ENCODE assay signal across 36 cellular contexts in genomic region chr9:133242241-133242640, GRCh38. TPM values are rescaled to one million over a fixed set of nuclear protein-coding genes. Genes with fewer than 3 reads are reported as not detected.
"Had no signal": no experiment of that assay in that cellular context is flagged by ENCODE, and none has a peak within 500 bp of the region (broad histone marks: within the 10 kb centered on the region; RNA-seq: fewer than 3 reads in every experiment).

No MANE protein-coding gene starts in this region.

- H3K27ac ChIP-seq: adrenal gland, body of pancreas, brain microvascular endothelial cell, breast epithelium, VCaP had no signal

- DNase-seq: activated B cell treated with CpG ODN at 0.5 μM for 24 hours; activated CD4-positive, alpha-beta memory T cell treated with anti-CD3 and anti-CD28 coated beads for 36 hours; activated CD4-positive, alpha-beta T cell treated with anti-CD3 and anti-CD28 coated beads for 4 hours; activated CD4-positive, alpha-beta T cell treated with anti-CD3 and anti-CD28 coated beads, Interleukin-2, amount 10 ng/mL, durations not matched to agents 24 days and 14 days; activated CD4-positive, alpha-beta T cell treated with anti-CD3 and anti-CD28 coated beads, Interleukin-2, amount 50 U/mL, for 1 hour; activated CD4-positive, alpha-beta T cell treated with anti-CD3 and anti-CD28 coated beads, Interleukin-2, amount 50 U/mL, for 4 hours; activated CD4-positive, CD25-positive, alpha-beta regulatory T cell treated with anti-CD3 and anti-CD28 coated beads, Interleukin-2, amount 50 U/mL, for 72 hours; activated CD8-positive, alpha-beta memory T cell treated with anti-CD3 and anti-CD28 coated beads, Interleukin-2, amount 50 U/mL, for 4 hours; activated CD8-positive, alpha-beta T cell treated with anti-CD3 and anti-CD28 coated beads for 36 hours; activated effector memory CD4-positive, alpha-beta T cell treated with anti-CD3 and anti-CD28 coated beads, Interleukin-2, amount 50 U/mL, for 16 hours; activated gamma-delta T cell treated with Interleukin-2 at 50 U/mL for 16 hours; activated naive CD4-positive, alpha-beta T cell; activated naive CD4-positive, alpha-beta T cell treated with anti-CD3 and anti-CD28 coated beads for 36 hours; activated naive CD4-positive, alpha-beta T cell treated with anti-CD3 and anti-CD28 coated beads, Interleukin-2, amount 50 U/mL, for 16 hours; activated naive CD8-positive, alpha-beta T cell treated with anti-CD3 and anti-CD28 coated beads for 36 hours; activated T-cell treated with anti-CD3 and anti-CD28 coated beads for 4 hours; activated T-cell treated with anti-CD3 and anti-CD28 coated beads, Interleukin-2, amount 50 U/mL, for 1 hour; activated T-cell treated with anti-CD3 and anti-CD28 coated beads, Interleukin-2, amount 50 U/mL, for 4 hours; activated T-cell treated with anti-CD3 and anti-CD28 coated beads, Interleukin-2, amount 50 U/mL, for 72 hours; amniotic stem cell; aorta; body of pancreas; brain microvascular endothelial cell; caudate nucleus; cerebellar nuclear complex; T-helper 2 cell; T-helper 9 cell had no signal

- H3K27me3 ChIP-seq: adrenal gland, body of pancreas, brain microvascular endothelial cell, breast epithelium had no signal

- ATAC-seq: activated CD8-positive, alpha-beta T cell treated with anti-CD3 and anti-CD28 coated beads for 36 hours; activated naive CD4-positive, alpha-beta T cell treated with anti-CD3 and anti-CD28 coated beads, Interleukin-2, amount 50 U/mL, for 72 hours; activated T-cell treated with anti-CD3 and anti-CD28 coated beads, Interleukin-2, amount 50 U/mL, for 4 hours; activated T-cell treated with anti-CD3 and anti-CD28 coated beads, Interleukin-2, amount 50 U/mL, for 72 hours; activated T-helper 17 cell treated with anti-CD3 and anti-CD28 coated beads, Interleukin-2, amount 50 U/mL, for 72 hours; body of pancreas had no signal

- H3K4me1 ChIP-seq: breast epithelium had no signal

- H3K9me3 ChIP-seq: adrenal gland, body of pancreas, breast epithelium had no signal

- H3K36me3 ChIP-seq: adrenal gland, brain microvascular endothelial cell, breast epithelium had no signal

- H3K4me3 ChIP-seq: adrenal gland, body of pancreas, breast epithelium had no signal

RNA-seq across cellular contexts. Expression of gene ABO, which starts 32.8 kb away (rescaled TPM):
- total RNA-seq: activated B cell treated with CpG ODN at 0.5 μM for 24 hours; activated CD4-positive, alpha-beta memory T cell treated with anti-CD3 and anti-CD28 coated beads for 36 hours; activated CD8-positive, alpha-beta memory T cell treated with anti-CD3 and anti-CD28 coated beads for 36 hours; activated CD8-positive, alpha-beta T cell treated with anti-CD3 and anti-CD28 coated beads for 36 hours; activated naive CD4-positive, alpha-beta T cell treated with anti-CD3 and anti-CD28 coated beads for 36 hours; activated naive CD4-positive, alpha-beta T cell treated with anti-CD3 and anti-CD28 coated beads, Interleukin-2, amount 50 U/mL, for 72 hours; activated naive CD8-positive, alpha-beta T cell treated with anti-CD3 and anti-CD28 coated beads for 36 hours; activated T-cell treated with anti-CD3 and anti-CD28 coated beads, Interleukin-2, amount 50 U/mL, for 72 hours; activated T-helper 17 cell treated with anti-CD3 and anti-CD28 coated beads, Interleukin-2, amount 50 U/mL, for 72 hours; astrocyte had no signal

RNA-seq across cellular contexts. Expression of gene OBP2B, which starts 33.2 kb away (rescaled TPM):
- total RNA-seq: activated B cell treated with CpG ODN at 0.5 μM for 24 hours; activated CD4-positive, alpha-beta memory T cell treated with anti-CD3 and anti-CD28 coated beads for 36 hours; activated CD4-positive, alpha-beta T cell treated with anti-CD3 and anti-CD28 coated beads, Interleukin-2, amount 10 ng/mL, durations not matched to agents 24 days and 14 days; activated CD8-positive, alpha-beta memory T cell treated with anti-CD3 and anti-CD28 coated beads for 36 hours; activated CD8-positive, alpha-beta T cell treated with anti-CD3 and anti-CD28 coated beads for 36 hours; activated naive CD4-positive, alpha-beta T cell treated with anti-CD3 and anti-CD28 coated beads for 36 hours; activated naive CD4-positive, alpha-beta T cell treated with anti-CD3 and anti-CD28 coated beads, Interleukin-2, amount 50 U/mL, for 72 hours; activated naive CD8-positive, alpha-beta T cell treated with anti-CD3 and anti-CD28 coated beads for 36 hours; activated T-cell treated with anti-CD3 and anti-CD28 coated beads, Interleukin-2, amount 50 U/mL, for 4 hours; activated T-cell treated with anti-CD3 and anti-CD28 coated beads, Interleukin-2, amount 50 U/mL, for 72 hours; activated T-helper 1 cell treated with anti-CD3 and anti-CD28 coated beads, Interleukin-12 subunit alpha, Interleukin-12 subunit beta, Interleukin-2, Interleukin-4 antibody, amounts not matched to agents 30 ng/mL and 10 ng/mL and 1 ng/mL, durations not matched to agents 14 hours and 24 hours and 36 hours; activated T-helper 17 cell treated with anti-CD3 and anti-CD28 coated beads, Interleukin-2, amount 50 U/mL, for 72 hours; aorta; astrocyte; body of pancreas; chondrocyte had no signal
- polyA plus RNA-seq: adrenal gland, aorta had no signal
